ENCODE assay signal across 1 cellular context in the genomic region with DNA sequence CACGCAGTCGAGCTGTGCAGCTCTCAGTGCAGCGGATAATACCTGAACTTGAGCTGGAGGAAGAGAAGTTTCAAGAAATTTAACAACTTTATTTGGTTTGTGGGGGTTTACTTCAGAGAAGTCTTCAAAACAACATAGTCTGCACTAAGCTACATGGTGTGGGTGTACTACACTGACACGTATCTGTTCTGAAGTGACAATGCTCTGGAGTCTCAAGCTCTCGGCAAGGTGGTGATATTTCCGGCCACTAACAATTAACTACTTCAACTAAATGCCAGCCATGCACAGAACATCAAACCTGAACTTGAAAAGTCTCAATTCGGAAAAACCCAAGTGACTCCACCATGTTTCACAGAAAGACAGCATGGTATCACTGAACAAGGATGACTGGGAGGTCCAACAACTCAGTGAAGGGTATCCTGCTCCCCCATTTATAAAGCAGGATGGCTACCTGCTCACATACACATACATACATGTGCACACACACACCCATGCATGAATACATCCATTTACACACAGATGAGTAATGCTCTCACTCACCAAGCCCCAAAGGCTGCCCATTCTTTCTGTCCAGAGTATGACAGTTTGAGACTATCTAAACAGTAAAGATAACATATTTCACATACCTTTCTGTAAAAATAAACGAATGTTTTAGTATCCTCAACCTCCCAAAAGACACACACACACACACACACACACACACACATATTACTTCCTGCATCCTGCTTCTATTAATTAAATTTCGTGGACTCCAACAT.
TF ChIP-seq lines count a peak whose summit lies in the region.

No MANE protein-coding gene starts in this region.

TF ChIP-seq in K562, 482 proteins besides CTCF, POLR2A, EP300 and RAD21:
- no peak for TF ChIP-seq ZNF253 (CRISPR knock-in tag; conservative IDR thresholded peaks at IDR 0.05)
- no peak for TF ChIP-seq ZNF384 (IDR thresholded peaks at IDR 0.05; ENCODE audit: low read depth, low read length)
- TF ChIP-seq RUNX1 (IDR thresholded peaks at IDR 0.05; ENCODE audit: low read depth), result no peak
- no peak for TF ChIP-seq CCNT2 (IDR thresholded peaks at IDR 0.05; ENCODE audit: borderline replicate concordance, extremely low read depth, insufficient read length, low read depth, low read length)
- TF ChIP-seq ZBTB8A (IDR thresholded peaks at IDR 0.05; ENCODE audit: partially characterized antibody), result no peak
- no peak for TF ChIP-seq ILK (tag; IDR thresholded peaks at IDR 0.05; ENCODE audit: borderline replicate concordance, low read depth)
- no peak for TF ChIP-seq ETV5 (CRISPR knock-in tag; IDR thresholded peaks at IDR 0.05; ENCODE audit: low read depth)
